In the genomic region with DNA sequence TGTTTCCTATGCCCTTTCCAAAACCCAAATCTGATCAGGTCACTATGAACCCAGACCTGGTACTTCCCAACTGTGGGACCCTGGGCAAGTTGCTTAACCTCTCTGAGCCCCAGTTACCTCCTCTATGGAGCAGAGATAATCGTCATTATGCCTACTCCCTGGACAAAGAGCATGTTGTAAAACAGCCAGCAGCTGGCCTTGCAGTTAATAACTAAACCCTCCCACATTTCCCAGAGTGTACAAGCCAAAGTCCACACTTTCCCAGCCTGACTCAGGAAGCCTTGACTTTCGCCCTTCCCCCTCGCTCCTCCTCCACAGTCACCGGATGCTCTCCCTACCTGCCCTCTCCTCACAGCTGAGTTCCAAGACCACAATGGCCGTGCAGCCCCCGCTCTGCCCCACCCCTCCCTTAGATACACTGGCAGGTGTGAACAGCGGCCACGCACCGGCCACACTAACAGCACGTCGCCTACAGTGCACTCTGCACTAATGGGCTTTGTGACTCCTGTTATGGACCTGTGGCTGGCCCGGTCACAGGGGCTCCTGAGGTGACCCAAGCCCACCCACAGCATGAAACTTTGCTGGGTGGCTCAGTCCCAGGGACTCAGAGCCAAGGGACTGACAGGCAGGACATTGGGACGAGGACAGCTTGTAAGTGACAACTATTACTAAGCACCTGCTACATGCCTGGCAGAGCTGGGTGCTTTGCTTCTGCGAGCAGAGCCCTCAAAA, we compare ENCODE assay signal across 1 cellular context.
TF ChIP-seq lines count a peak whose summit lies in the region.

No MANE protein-coding gene starts in this region.

TF ChIP-seq in HepG2, 621 proteins besides CTCF, POLR2A, EP300 and RAD21 (continued from another document and continues in another):
- TF ChIP-seq, protein P1, sequence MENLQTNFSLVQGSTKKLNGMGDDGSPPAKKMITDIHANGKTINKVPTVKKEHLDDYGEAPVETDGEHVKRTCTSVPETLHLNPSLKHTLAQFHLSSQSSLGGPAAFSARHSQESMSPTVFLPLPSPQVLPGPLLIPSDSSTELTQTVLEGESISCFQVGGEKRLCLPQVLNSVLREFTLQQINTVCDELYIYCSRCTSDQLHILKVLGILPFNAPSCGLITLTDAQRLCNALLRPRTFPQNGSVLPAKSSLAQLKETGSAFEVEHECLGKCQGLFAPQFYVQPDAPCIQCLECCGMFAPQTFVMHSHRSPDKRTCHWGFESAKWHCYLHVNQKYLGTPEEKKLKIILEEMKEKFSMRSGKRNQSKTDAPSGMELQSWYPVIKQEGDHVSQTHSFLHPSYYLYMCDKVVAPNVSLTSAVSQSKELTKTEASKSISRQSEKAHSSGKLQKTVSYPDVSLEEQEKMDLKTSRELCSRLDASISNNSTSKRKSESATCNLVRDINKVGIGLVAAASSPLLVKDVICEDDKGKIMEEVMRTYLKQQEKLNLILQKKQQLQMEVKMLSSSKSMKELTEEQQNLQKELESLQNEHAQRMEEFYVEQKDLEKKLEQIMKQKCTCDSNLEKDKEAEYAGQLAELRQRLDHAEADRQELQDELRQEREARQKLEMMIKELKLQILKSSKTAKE (CRISPR knock-in tag; IDR thresholded peaks at IDR 0.05; ENCODE audit: borderline replicate concordance) = peak; percentile 98
- TF ChIP-seq, protein P2, sequence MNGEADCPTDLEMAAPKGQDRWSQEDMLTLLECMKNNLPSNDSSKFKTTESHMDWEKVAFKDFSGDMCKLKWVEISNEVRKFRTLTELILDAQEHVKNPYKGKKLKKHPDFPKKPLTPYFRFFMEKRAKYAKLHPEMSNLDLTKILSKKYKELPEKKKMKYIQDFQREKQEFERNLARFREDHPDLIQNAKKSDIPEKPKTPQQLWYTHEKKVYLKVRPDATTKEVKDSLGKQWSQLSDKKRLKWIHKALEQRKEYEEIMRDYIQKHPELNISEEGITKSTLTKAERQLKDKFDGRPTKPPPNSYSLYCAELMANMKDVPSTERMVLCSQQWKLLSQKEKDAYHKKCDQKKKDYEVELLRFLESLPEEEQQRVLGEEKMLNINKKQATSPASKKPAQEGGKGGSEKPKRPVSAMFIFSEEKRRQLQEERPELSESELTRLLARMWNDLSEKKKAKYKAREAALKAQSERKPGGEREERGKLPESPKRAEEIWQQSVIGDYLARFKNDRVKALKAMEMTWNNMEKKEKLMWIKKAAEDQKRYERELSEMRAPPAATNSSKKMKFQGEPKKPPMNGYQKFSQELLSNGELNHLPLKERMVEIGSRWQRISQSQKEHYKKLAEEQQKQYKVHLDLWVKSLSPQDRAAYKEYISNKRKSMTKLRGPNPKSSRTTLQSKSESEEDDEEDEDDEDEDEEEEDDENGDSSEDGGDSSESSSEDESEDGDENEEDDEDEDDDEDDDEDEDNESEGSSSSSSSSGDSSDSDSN (CRISPR knock-in tag; IDR thresholded peaks at IDR 0.05) = peak; percentile 70; the same call in 1 of the 2 replicates
- TF ChIP-seq KDM5A (IDR thresholded peaks at IDR 0.05; ENCODE audit: borderline replicate concordance, low read length) (peak; percentile 16; the same call in 1 of the 2 replicates), ZNF343 (CRISPR knock-in tag; IDR thresholded peaks at IDR 0.05) (peak; percentile 88), ZFY (CRISPR knock-in tag; IDR thresholded peaks at IDR 0.05) (no peak), FOXO1 (CRISPR knock-in tag; IDR thresholded peaks at IDR 0.05) (peak; percentile 93; the same call in 1 of the 2 replicates), FOXJ3 (CRISPR knock-in tag; IDR thresholded peaks at IDR 0.05; ENCODE audit: borderline replicate concordance) (peak; percentile 67; the same call in 1 of the 2 replicates), ZNF563 (CRISPR knock-in tag; IDR thresholded peaks at IDR 0.05) (peak; percentile 87; the same call in 1 of the 2 replicates), SMYD3 (CRISPR knock-in tag; IDR thresholded peaks at IDR 0.05) (peak; percentile 63; the same call in 1 of the 2 replicates), BORCS8-MEF2B (CRISPR knock-in tag; IDR thresholded peaks at IDR 0.05) (peak; percentile 92), PTBP1 (IDR thresholded peaks at IDR 0.05; ENCODE audit: low read depth, low read length, poor library complexity, severe bottlenecking) (no peak), HDAC6 (IDR thresholded peaks at IDR 0.05; ENCODE audit: low read depth, low read length) (no peak), ZNF225 (CRISPR knock-in tag; IDR thresholded peaks at IDR 0.05) (no peak; the same call in 1 of the 2 replicates), FOXA1 (IDR thresholded peaks at IDR 0.05) (peak; percentile 10; the same call in 1 of the 2 replicates), FOXA1 (CRISPR knock-in tag; IDR thresholded peaks at IDR 0.05) (peak; percentile 95), ZSCAN29 (CRISPR knock-in tag; conservative IDR thresholded peaks at IDR 0.05) (peak; percentile 95), MTF1 (CRISPR knock-in tag; IDR thresholded peaks at IDR 0.05) (no peak), ZSCAN30 (CRISPR knock-in tag; IDR thresholded peaks at IDR 0.05) (no peak), ZIK1 (CRISPR knock-in tag; IDR thresholded peaks at IDR 0.05; ENCODE audit: borderline replicate concordance, low read depth) (peak; percentile 83; the same call in 1 of the 2 replicates), RBM22 (optimal IDR thresholded peaks at IDR 0.05; ENCODE audit: low read length) (no peak), ONECUT2 (CRISPR knock-in tag; IDR thresholded peaks at IDR 0.05) (no peak), ZNF232 (CRISPR knock-in tag; IDR thresholded peaks at IDR 0.05; ENCODE audit: borderline replicate concordance) (peak; percentile 67), HOXA5 (CRISPR knock-in tag; IDR thresholded peaks at IDR 0.05) (peak; percentile 96), CBX2 (IDR thresholded peaks at IDR 0.05; ENCODE audit: low read depth, low read length) (no peak), CBX2 (CRISPR knock-in tag; IDR thresholded peaks at IDR 0.05; ENCODE audit: low read depth) (no peak), ZBTB7A (CRISPR knock-in tag; IDR thresholded peaks at IDR 0.05) (peak; percentile 96), TBP (CRISPR knock-in tag; IDR thresholded peaks at IDR 0.05) (no peak), ZNF124 (CRISPR knock-in tag; IDR thresholded peaks at IDR 0.05) (peak; percentile 79), TRIM24 (CRISPR knock-in tag; IDR thresholded peaks at IDR 0.05) (peak; percentile 89; the same call in 1 of the 2 replicates), BRCA1 (CRISPR knock-in tag; IDR thresholded peaks at IDR 0.05) (no peak; the same call in 1 of the 2 replicates), ZNF549 (CRISPR knock-in tag; IDR thresholded peaks at IDR 0.05) (no peak), ZNF547 (CRISPR knock-in tag; IDR thresholded peaks at IDR 0.05) (no peak; the same call in 1 of the 2 replicates), ZNF670 (CRISPR knock-in tag; IDR thresholded peaks at IDR 0.05; ENCODE audit: borderline replicate concordance) (peak; percentile 98), ELF3 (CRISPR knock-in tag; IDR thresholded peaks at IDR 0.05) (peak; percentile 95), ZNF282 (IDR thresholded peaks at IDR 0.05; ENCODE audit: partially characterized antibody) (no peak), ZNF446 (CRISPR knock-in tag; IDR thresholded peaks at IDR 0.05) (0 out of 2 replicates have a peak, but pooled peaks have one; percentile 63), REXO4 (CRISPR knock-in tag; IDR thresholded peaks at IDR 0.05; ENCODE audit: borderline replicate concordance) (no peak; the same call in 1 of the 2 replicates), HOXA7 (CRISPR knock-in tag; IDR thresholded peaks at IDR 0.05) (0 out of 2 replicates have a peak, but pooled peaks have one; percentile 35), PITX1 (CRISPR knock-in tag; IDR thresholded peaks at IDR 0.05) (peak; percentile 95), ZBTB1 (CRISPR knock-in tag; IDR thresholded peaks at IDR 0.05; ENCODE audit: borderline replicate concordance) (no peak), STAT5B (CRISPR knock-in tag; IDR thresholded peaks at IDR 0.05) (0 out of 2 replicates have a peak, but pooled peaks have one; percentile 82), ARNTL (CRISPR knock-in tag; IDR thresholded peaks at IDR 0.05) (peak; percentile 96), PHF8 (CRISPR knock-in tag; IDR thresholded peaks at IDR 0.05) (peak; percentile 30; the same call in 1 of the 2 replicates), KLF13 (CRISPR knock-in tag; IDR thresholded peaks at IDR 0.05) (no peak), TCF7 (IDR thresholded peaks at IDR 0.05; ENCODE audit: low read depth) (peak; percentile 75)
- TF ChIP-seq, protein P3, sequence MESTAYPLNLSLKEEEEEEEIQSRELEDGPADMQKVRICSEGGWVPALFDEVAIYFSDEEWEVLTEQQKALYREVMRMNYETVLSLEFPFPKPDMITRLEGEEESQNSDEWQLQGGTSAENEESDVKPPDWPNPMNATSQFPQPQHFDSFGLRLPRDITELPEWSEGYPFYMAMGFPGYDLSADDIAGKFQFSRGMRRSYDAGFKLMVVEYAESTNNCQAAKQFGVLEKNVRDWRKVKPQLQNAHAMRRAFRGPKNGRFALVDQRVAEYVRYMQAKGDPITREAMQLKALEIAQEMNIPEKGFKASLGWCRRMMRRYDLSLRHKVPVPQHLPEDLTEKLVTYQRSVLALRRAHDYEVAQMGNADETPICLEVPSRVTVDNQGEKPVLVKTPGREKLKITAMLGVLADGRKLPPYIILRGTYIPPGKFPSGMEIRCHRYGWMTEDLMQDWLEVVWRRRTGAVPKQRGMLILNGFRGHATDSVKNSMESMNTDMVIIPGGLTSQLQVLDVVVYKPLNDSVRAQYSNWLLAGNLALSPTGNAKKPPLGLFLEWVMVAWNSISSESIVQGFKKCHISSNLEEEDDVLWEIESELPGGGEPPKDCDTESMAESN (CRISPR knock-in tag; conservative IDR thresholded peaks at IDR 0.05) = peak; percentile 91
- TF ChIP-seq, protein P4, sequence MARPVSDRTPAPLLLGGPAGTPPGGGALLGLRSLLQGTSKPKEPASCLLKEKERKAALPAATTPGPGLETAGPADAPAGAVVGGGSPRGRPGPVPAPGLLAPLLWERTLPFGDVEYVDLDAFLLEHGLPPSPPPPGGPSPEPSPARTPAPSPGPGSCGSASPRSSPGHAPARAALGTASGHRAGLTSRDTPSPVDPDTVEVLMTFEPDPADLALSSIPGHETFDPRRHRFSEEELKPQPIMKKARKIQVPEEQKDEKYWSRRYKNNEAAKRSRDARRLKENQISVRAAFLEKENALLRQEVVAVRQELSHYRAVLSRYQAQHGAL (CRISPR knock-in tag; IDR thresholded peaks at IDR 0.05; ENCODE audit: not compliant biosample characterization) = peak; percentile 33
- TF ChIP-seq, protein P5, sequence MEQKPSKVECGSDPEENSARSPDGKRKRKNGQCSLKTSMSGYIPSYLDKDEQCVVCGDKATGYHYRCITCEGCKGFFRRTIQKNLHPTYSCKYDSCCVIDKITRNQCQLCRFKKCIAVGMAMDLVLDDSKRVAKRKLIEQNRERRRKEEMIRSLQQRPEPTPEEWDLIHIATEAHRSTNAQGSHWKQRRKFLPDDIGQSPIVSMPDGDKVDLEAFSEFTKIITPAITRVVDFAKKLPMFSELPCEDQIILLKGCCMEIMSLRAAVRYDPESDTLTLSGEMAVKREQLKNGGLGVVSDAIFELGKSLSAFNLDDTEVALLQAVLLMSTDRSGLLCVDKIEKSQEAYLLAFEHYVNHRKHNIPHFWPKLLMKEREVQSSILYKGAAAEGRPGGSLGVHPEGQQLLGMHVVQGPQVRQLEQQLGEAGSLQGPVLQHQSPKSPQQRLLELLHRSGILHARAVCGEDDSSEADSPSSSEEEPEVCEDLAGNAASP (CRISPR knock-in tag; IDR thresholded peaks at IDR 0.05; ENCODE audit: borderline replicate concordance) = peak; percentile 97
- TF ChIP-seq, protein P6, sequence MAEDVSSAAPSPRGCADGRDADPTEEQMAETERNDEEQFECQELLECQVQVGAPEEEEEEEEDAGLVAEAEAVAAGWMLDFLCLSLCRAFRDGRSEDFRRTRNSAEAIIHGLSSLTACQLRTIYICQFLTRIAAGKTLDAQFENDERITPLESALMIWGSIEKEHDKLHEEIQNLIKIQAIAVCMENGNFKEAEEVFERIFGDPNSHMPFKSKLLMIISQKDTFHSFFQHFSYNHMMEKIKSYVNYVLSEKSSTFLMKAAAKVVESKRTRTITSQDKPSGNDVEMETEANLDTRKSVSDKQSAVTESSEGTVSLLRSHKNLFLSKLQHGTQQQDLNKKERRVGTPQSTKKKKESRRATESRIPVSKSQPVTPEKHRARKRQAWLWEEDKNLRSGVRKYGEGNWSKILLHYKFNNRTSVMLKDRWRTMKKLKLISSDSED (CRISPR knock-in tag; IDR thresholded peaks at IDR 0.05) = no peak
- TF ChIP-seq, protein P7, sequence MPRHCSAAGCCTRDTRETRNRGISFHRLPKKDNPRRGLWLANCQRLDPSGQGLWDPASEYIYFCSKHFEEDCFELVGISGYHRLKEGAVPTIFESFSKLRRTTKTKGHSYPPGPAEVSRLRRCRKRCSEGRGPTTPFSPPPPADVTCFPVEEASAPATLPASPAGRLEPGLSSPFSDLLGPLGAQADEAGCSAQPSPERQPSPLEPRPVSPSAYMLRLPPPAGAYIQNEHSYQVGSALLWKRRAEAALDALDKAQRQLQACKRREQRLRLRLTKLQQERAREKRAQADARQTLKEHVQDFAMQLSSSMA (CRISPR knock-in tag; IDR thresholded peaks at IDR 0.05) = peak; percentile 66
- TF ChIP-seq, protein P8, sequence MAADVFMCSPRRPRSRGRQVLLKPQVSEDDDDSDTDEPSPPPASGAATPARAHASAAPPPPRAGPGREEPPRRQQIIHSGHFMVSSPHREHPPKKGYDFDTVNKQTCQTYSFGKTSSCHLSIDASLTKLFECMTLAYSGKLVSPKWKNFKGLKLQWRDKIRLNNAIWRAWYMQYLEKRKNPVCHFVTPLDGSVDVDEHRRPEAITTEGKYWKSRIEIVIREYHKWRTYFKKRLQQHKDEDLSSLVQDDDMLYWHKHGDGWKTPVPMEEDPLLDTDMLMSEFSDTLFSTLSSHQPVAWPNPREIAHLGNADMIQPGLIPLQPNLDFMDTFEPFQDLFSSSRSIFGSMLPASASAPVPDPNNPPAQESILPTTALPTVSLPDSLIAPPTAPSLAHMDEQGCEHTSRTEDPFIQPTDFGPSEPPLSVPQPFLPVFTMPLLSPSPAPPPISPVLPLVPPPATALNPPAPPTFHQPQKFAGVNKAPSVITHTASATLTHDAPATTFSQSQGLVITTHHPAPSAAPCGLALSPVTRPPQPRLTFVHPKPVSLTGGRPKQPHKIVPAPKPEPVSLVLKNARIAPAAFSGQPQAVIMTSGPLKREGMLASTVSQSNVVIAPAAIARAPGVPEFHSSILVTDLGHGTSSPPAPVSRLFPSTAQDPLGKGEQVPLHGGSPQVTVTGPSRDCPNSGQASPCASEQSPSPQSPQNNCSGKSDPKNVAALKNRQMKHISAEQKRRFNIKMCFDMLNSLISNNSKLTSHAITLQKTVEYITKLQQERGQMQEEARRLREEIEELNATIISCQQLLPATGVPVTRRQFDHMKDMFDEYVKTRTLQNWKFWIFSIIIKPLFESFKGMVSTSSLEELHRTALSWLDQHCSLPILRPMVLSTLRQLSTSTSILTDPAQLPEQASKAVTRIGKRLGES (CRISPR knock-in tag; IDR thresholded peaks at IDR 0.05; ENCODE audit: borderline replicate concordance) = peak; percentile 98
- TF ChIP-seq, protein P9, sequence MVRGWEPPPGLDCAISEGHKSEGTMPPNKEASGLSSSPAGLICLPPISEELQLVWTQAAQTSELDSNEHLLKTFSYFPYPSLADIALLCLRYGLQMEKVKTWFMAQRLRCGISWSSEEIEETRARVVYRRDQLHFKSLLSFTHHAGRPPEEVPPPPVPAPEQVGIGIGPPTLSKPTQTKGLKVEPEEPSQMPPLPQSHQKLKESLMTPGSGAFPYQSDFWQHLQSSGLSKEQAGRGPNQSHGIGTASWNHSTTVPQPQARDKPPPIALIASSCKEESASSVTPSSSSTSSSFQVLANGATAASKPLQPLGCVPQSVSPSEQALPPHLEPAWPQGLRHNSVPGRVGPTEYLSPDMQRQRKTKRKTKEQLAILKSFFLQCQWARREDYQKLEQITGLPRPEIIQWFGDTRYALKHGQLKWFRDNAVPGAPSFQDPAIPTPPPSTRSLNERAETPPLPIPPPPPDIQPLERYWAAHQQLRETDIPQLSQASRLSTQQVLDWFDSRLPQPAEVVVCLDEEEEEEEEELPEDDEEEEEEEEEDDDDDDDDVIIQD (CRISPR knock-in tag; IDR thresholded peaks at IDR 0.05; ENCODE audit: low read depth) = peak; percentile 88
